Comparison of ENCODE assay signal across 17 cellular contexts in the genomic region with DNA sequence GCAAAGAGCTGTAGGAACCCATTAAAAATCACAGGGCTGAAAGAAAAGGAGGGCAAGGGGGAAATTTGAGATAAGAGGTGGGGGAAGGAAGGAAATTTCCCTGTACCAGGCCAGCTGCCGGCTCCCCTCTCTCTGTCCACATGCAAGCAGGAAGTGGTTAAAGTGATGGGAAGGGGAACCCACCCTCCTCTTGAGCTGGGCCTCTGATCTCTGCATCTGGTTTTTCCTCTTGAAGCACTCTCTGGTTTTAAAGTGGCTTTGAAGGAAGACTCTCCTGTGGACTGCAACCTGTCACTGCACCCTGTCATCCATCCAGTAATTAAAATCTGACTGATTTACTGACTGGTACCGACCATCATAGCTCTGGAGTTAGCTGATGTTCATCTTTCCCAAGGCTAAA.
DNase-seq lines count a peak whose midpoint lies in the region; TF ChIP-seq lines count a peak whose summit lies in the region.
"Had no signal": no experiment of that assay in that cellular context is flagged by ENCODE, and none has a peak within 500 bp of the region (broad histone marks: within the 10 kb centered on the region; RNA-seq: fewer than 3 reads in every experiment).

No MANE protein-coding gene starts in this region.

- peaks cover 26% of the 10 kb centered on the region for H3K4me1 ChIP-seq in muscle layer of colon (ENCODE audit: insufficient read depth, low read length)
- no peaks in the 10 kb centered on the region for H3K4me1 ChIP-seq in prostate gland (replicated peaks)
- H3K4me1 ChIP-seq in ovary (ENCODE audit: insufficient read depth): no peaks in the 10 kb centered on the region

- no peak overlapping the region for H3K4me3 ChIP-seq in Jurkat, Clone E6-1 (ENCODE audit: low read length)
- H3K4me3 ChIP-seq in muscle layer of colon (ENCODE audit: low read depth in 1 of 2, low read length in 2 of 2) (no peak overlapping the region), prostate gland (no peak overlapping the region), ovary (no peak overlapping the region)

- intact Hi-C loops in prostate gland (cut with DNase I): loop anchor here (10.0 kb wide), 1 partner anchor 1115 kb away; no protein-coding TSS in a partner anchor
- intact Hi-C loops in ovary (cut with DNase I): no loop called here

- WGBS in prostate gland: 63% methylated on average over 2 of the region's 2 CpGs
- 61 to 75% (median 63%) methylated on average over 2 of the region's 2 CpGs for WGBS in ovary, 3 donors

- no peaks in the 10 kb centered on the region for H3K36me3 ChIP-seq in muscle layer of colon (ENCODE audit: insufficient read depth, low read length)
- H3K36me3 ChIP-seq in prostate gland: no peaks in the 10 kb centered on the region
- H3K36me3 ChIP-seq in ovary: no peaks in the 10 kb centered on the region

- TF ChIP-seq CTCF in prostate gland (IDR thresholded peaks at IDR 0.05) (no peak), ovary (IDR thresholded peaks at IDR 0.05) (no peak)

- no peak for TF ChIP-seq EP300 in ovary (IDR thresholded peaks at IDR 0.05)

- no peak for TF ChIP-seq POLR2A in prostate gland (IDR thresholded peaks at IDR 0.05)
- no peak for TF ChIP-seq POLR2A in ovary (IDR thresholded peaks at IDR 0.05)

- DNase-seq in NOMO-1 treated with DMSO at 0.1 percent for 48 hours (lab: John Stamatoyannopoulos, UW; ENCODE audit: unreplicated experiment) (peak; percentile 6), NOMO-1 (lab: John Stamatoyannopoulos, UW; ENCODE audit: unreplicated experiment in 2 of 2) (no peak), UCSD-AML1 (lab: John Stamatoyannopoulos, UW; ENCODE audit: unreplicated experiment) (peak; percentile 29), T-helper 2 cell (no peak), prostate gland (ENCODE audit: low spot score) (no peak), ovary (no peak)
- DNase-seq in Jurkat, Clone E6-1 (ENCODE audit: low read depth, low spot score): peak; percentile 64
- DNase-seq: 8988T; C1 segment of cervical spinal cord; GOT3; KBM-7; NCI-H1417; NCI-H446; NCI-H69; NK-92 treated with Interleukin-12 subunit alpha and Interleukin-12 subunit beta, amount 100 ng/mL, for 24 hours had no signal

- H3K27me3 ChIP-seq in muscle layer of colon (ENCODE audit: control insufficient read depth in 1 of 2, insufficient read depth in 2 of 2, low read length in 2 of 2) (no peaks in the 10 kb centered on the region), prostate gland (replicated peaks; ENCODE audit: insufficient read depth) (no peaks in the 10 kb centered on the region), ovary (no peaks in the 10 kb centered on the region)

- H3K27ac ChIP-seq in muscle layer of colon (ENCODE audit: low read depth, low read length) (peak overlapping the region; percentile 7), prostate gland (no peak overlapping the region), ovary (no peak overlapping the region)
- H3K27ac ChIP-seq: RWPE1 had no signal

- no peaks in the 10 kb centered on the region for H3K9me3 ChIP-seq in muscle layer of colon (ENCODE audit: low read length)
- H3K9me3 ChIP-seq in prostate gland: no peaks in the 10 kb centered on the region
- no peaks in the 10 kb centered on the region for H3K9me3 ChIP-seq in ovary

- no peak overlapping the region for H3K9ac ChIP-seq in muscle layer of colon (ENCODE audit: low read length)

Comparison
In these comparisons a context has a peak if more than half of its experiments do, and no peak if none do; other contexts are left out.
1. DNase-seq: peak in NOMO-1 treated with DMSO at 0.1 percent for 48 hours (single experiment), Jurkat, Clone E6-1 (single experiment) and UCSD-AML1 (single experiment); none in NOMO-1 (0 of 2), T-helper 2 cell (0 of 5), prostate gland (single experiment) and ovary (0 of 5).